2 cellular contexts compared by ENCODE assay signal in the genomic region with DNA sequence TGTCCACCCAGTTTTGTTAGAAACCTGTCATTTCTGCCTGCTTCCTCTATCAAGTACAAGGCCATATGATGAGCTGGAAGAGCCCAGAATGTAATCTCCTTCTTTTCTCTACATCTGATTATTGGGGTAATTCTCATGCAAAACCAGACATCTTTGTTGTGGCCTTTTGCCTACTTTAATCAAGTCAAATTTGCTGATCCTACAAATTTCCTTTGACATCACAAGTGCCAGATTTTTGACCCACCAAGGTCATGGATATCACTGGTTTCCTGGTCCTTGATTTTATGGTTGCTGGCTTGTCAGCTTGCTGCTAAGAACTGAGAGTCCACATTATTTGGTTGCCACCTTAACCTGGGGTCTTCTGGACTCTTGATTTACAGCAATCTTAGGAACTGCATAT.
A peak's percentile ranks its signal among the peaks of the same experiment; 100 is the strongest.
TF ChIP-seq lines count a peak whose summit lies in the region.

No MANE protein-coding gene starts in this region.

TF ChIP-seq in HepG2, 621 proteins besides CTCF, POLR2A, EP300 and RAD21 (continued from another document):
- TF ChIP-seq, protein P1, sequence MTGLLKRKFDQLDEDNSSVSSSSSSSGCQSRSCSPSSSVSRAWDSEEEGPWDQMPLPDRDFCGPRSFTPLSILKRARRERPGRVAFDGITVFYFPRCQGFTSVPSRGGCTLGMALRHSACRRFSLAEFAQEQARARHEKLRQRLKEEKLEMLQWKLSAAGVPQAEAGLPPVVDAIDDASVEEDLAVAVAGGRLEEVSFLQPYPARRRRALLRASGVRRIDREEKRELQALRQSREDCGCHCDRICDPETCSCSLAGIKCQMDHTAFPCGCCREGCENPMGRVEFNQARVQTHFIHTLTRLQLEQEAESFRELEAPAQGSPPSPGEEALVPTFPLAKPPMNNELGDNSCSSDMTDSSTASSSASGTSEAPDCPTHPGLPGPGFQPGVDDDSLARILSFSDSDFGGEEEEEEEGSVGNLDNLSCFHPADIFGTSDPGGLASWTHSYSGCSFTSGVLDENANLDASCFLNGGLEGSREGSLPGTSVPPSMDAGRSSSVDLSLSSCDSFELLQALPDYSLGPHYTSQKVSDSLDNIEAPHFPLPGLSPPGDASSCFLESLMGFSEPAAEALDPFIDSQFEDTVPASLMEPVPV (CRISPR knock-in tag; IDR thresholded peaks at IDR 0.05) = no peak

TF ChIP-seq in IMR-90, 13 proteins besides CTCF, POLR2A, EP300 and RAD21 (continued from another document):
- TF ChIP-seq, protein P2, sequence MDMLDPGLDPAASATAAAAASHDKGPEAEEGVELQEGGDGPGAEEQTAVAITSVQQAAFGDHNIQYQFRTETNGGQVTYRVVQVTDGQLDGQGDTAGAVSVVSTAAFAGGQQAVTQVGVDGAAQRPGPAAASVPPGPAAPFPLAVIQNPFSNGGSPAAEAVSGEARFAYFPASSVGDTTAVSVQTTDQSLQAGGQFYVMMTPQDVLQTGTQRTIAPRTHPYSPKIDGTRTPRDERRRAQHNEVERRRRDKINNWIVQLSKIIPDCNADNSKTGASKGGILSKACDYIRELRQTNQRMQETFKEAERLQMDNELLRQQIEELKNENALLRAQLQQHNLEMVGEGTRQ (IDR thresholded peaks at IDR 0.05; ENCODE audit: low read depth, low read length) = no peak
- TF ChIP-seq CHD1 (IDR thresholded peaks at IDR 0.05; ENCODE audit: low read depth, low read length) (no peak), MAFK (IDR thresholded peaks at IDR 0.05; ENCODE audit: low read depth, low read length) (peak; percentile 88), RFX5 (IDR thresholded peaks at IDR 0.05; ENCODE audit: low read depth, low read length) (no peak), CEBPB (IDR thresholded peaks at IDR 0.05; ENCODE audit: low read depth, low read length) (no peak)
